28 cellular contexts compared by ENCODE assay signal in the genomic region with DNA sequence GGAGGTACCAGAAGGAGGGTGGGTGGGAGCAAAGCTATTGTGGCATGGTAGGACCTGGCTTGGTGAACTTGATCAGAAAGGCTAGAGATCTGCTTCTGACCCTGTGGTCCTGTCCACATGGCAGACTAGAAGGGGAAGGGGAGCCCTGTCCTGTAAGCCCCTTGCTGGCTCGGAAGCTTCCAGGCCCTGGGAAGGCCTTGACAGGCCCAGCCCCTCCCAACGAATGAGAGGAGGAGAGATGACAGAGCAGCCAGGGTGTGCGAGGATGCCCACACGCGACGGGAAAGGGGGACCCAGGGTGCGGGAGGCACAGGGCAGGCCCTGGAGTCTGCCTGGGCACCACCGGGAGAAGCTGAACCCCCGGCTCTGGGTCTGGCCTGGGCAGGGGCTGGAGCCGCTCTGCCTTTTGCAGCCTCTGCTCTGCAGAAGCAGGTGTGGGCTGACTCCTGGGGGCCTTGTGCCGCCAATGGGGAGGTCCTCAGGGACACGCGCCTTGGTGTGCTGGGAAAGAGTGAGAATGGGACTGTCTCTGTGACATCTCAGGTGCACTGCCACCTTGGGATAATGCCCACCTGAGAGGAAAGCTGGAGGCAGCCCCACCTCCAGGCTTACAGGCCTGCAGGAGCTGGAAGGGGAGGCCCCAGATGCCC.
"Had no signal": no experiment of that assay in that cellular context is flagged by ENCODE, and none has a peak within 500 bp of the region (broad histone marks: within the 10 kb centered on the region; RNA-seq: fewer than 3 reads in every experiment).

No MANE protein-coding gene starts in this region.

- H3K4me3 ChIP-seq: left ventricle myocardium inferior, ovary, right lobe of liver, thyroid gland had no signal

- DNase-seq: activated CD4-positive, alpha-beta memory T cell treated with anti-CD3 and anti-CD28 coated beads, Interleukin-2, amount 10 ng/mL, durations not matched to agents 7 days and 5 days; activated CD4-positive, alpha-beta T cell treated with anti-CD3 and anti-CD28 coated beads, Interleukin-2, amount 10 ng/mL, durations not matched to agents 24 days and 14 days; activated CD4-positive, CD25-positive, alpha-beta regulatory T cell treated with anti-CD3 and anti-CD28 coated beads, Interleukin-2, amount 50 U/mL, for 72 hours; activated naive CD8-positive, alpha-beta T cell treated with anti-CD3 and anti-CD28 coated beads, Interleukin-2, amount 50 U/mL, for 24 hours; amygdala; caudate nucleus; dermis blood vessel endothelial cell; effector CD4-positive, alpha-beta T cell; left ventricle myocardium inferior; mammary epithelial cell; naive thymus-derived CD4-positive, alpha-beta T cell; small intestine; stimulated activated CD4-positive, alpha-beta T cell treated with anti-CD3 and anti-CD28 coated beads, Interleukin-1b, Interleukin-23, amount 100 ng/mL, for 48 hours; stimulated activated CD4-positive, alpha-beta T cell treated with anti-CD3 and anti-CD28 coated beads, Interleukin-4, amount 100 ng/mL, for 4 hours; stimulated activated CD8-positive, alpha-beta memory T cell treated with anti-CD3 and anti-CD28 coated beads, Interleukin-4, amount 100 ng/mL, for 48 hours; stimulated activated naive CD8-positive, alpha-beta T cell treated with anti-CD3 and anti-CD28 coated beads, Interleukin-15, amount 100 ng/mL, for 72 hours; T-helper 17 cell; thyroid gland had no signal

- H3K4me1 ChIP-seq: left ventricle myocardium inferior, right lobe of liver, thyroid gland had no signal

- H3K27ac ChIP-seq: left ventricle myocardium inferior, ovary, right lobe of liver, thyroid gland had no signal

- H3K4me1 Mint-ChIP-seq: activated CD4-positive, alpha-beta memory T cell treated with anti-CD3 and anti-CD28 coated beads, Interleukin-2, amount 10 ng/mL, durations not matched to agents 7 days and 5 days; activated CD4-positive, alpha-beta T cell treated with anti-CD3 and anti-CD28 coated beads, Interleukin-2, amount 10 ng/mL, durations not matched to agents 24 days and 14 days; activated naive CD4-positive, alpha-beta T cell treated with anti-CD3 and anti-CD28 coated beads, Interleukin-2, amount 50 U/mL, for 24 hours; activated naive CD8-positive, alpha-beta T cell treated with anti-CD3 and anti-CD28 coated beads, Interleukin-2, amount 50 U/mL, for 24 hours; mesothelial cell of epicardium; stimulated activated memory B cell treated with anti-CD40 and anti-IgM and Interleukin-4, amounts not matched to agents 10 μg/mL and 1 μg/mL and 100 μg/mL, for 72 hours; stimulated activated naive CD8-positive, alpha-beta T cell treated with anti-CD3 and anti-CD28 coated beads, Interleukin-15, amount 100 ng/mL, for 72 hours; T-helper 17 cell had no signal

- H3K9me3 ChIP-seq: ovary, thyroid gland had no signal

- ATAC-seq: activated naive CD8-positive, alpha-beta T cell treated with anti-CD3 and anti-CD28 coated beads, Interleukin-2, amount 50 U/mL, for 24 hours; naive thymus-derived CD4-positive, alpha-beta T cell; SK-N-SH treated with all-trans-retinoic acid at 6 μM for 48 hours; stimulated activated memory B cell treated with anti-CD40 and anti-IgM and Interleukin-4, amounts not matched to agents 10 μg/mL and 1 μg/mL and 100 μg/mL, for 72 hours; stimulated activated naive CD8-positive, alpha-beta T cell treated with anti-CD3 and anti-CD28 coated beads, Interleukin-15, amount 100 ng/mL, for 72 hours; T-helper 17 cell had no signal

- H3K27me3 ChIP-seq: ovary, right lobe of liver, thyroid gland had no signal

- H3K27ac Mint-ChIP-seq: activated CD4-positive, alpha-beta memory T cell treated with anti-CD3 and anti-CD28 coated beads, Interleukin-2, amount 10 ng/mL, durations not matched to agents 7 days and 5 days; activated CD4-positive, alpha-beta T cell treated with anti-CD3 and anti-CD28 coated beads, Interleukin-2, amount 10 ng/mL, durations not matched to agents 24 days and 14 days; activated naive CD4-positive, alpha-beta T cell treated with anti-CD3 and anti-CD28 coated beads, Interleukin-2, amount 50 U/mL, for 24 hours; activated naive CD8-positive, alpha-beta T cell treated with anti-CD3 and anti-CD28 coated beads, Interleukin-2, amount 50 U/mL, for 24 hours; activated T-helper 1 cell treated with anti-CD3 and anti-CD28 coated beads, Interleukin-12 subunit alpha, Interleukin-12 subunit beta, Interleukin-2, Interleukin-4 antibody, amounts not matched to agents 30 ng/mL and 10 ng/mL and 1 ng/mL, durations not matched to agents 14 hours and 24 hours and 36 hours; mesothelial cell of epicardium; naive thymus-derived CD4-positive, alpha-beta T cell; progenitor cell of endocrine pancreas; stimulated activated memory B cell treated with anti-CD40 and anti-IgM and Interleukin-4, amounts not matched to agents 10 μg/mL and 1 μg/mL and 100 μg/mL, for 72 hours; stimulated activated naive CD8-positive, alpha-beta T cell treated with anti-CD3 and anti-CD28 coated beads, Interleukin-15, amount 100 ng/mL, for 72 hours; T-helper 17 cell had no signal

- H3K27me3 Mint-ChIP-seq: activated CD4-positive, alpha-beta memory T cell treated with anti-CD3 and anti-CD28 coated beads, Interleukin-2, amount 10 ng/mL, durations not matched to agents 7 days and 5 days had no signal

- H3K9me3 Mint-ChIP-seq: activated T-helper 1 cell treated with anti-CD3 and anti-CD28 coated beads, Interleukin-12 subunit alpha, Interleukin-12 subunit beta, Interleukin-2, Interleukin-4 antibody, amounts not matched to agents 30 ng/mL and 10 ng/mL and 1 ng/mL, durations not matched to agents 14 hours and 24 hours and 36 hours had no signal

- FAIRE-seq: endometrium, frontal cortex, small intestine had no signal

- H3K36me3 ChIP-seq: left ventricle myocardium inferior, ovary, right lobe of liver, thyroid gland had no signal

- H3K36me3 Mint-ChIP-seq: activated naive CD4-positive, alpha-beta T cell treated with anti-CD3 and anti-CD28 coated beads, Interleukin-2, amount 50 U/mL, for 24 hours; mesothelial cell of epicardium; naive thymus-derived CD4-positive, alpha-beta T cell had no signal

- H3K4me3 Mint-ChIP-seq: activated CD4-positive, alpha-beta memory T cell treated with anti-CD3 and anti-CD28 coated beads, Interleukin-2, amount 10 ng/mL, durations not matched to agents 7 days and 5 days; activated CD4-positive, alpha-beta T cell treated with anti-CD3 and anti-CD28 coated beads, Interleukin-2, amount 10 ng/mL, durations not matched to agents 24 days and 14 days; activated naive CD4-positive, alpha-beta T cell treated with anti-CD3 and anti-CD28 coated beads, Interleukin-2, amount 50 U/mL, for 24 hours; activated naive CD8-positive, alpha-beta T cell treated with anti-CD3 and anti-CD28 coated beads, Interleukin-2, amount 50 U/mL, for 24 hours; activated T-helper 1 cell treated with anti-CD3 and anti-CD28 coated beads, Interleukin-12 subunit alpha, Interleukin-12 subunit beta, Interleukin-2, Interleukin-4 antibody, amounts not matched to agents 30 ng/mL and 10 ng/mL and 1 ng/mL, durations not matched to agents 14 hours and 24 hours and 36 hours; mesothelial cell of epicardium; naive thymus-derived CD4-positive, alpha-beta T cell; stimulated activated memory B cell treated with anti-CD40 and anti-IgM and Interleukin-4, amounts not matched to agents 10 μg/mL and 1 μg/mL and 100 μg/mL, for 72 hours; stimulated activated naive CD8-positive, alpha-beta T cell treated with anti-CD3 and anti-CD28 coated beads, Interleukin-15, amount 100 ng/mL, for 72 hours; T-helper 17 cell had no signal
